8 cellular contexts compared by ENCODE assay signal in the genomic region with DNA sequence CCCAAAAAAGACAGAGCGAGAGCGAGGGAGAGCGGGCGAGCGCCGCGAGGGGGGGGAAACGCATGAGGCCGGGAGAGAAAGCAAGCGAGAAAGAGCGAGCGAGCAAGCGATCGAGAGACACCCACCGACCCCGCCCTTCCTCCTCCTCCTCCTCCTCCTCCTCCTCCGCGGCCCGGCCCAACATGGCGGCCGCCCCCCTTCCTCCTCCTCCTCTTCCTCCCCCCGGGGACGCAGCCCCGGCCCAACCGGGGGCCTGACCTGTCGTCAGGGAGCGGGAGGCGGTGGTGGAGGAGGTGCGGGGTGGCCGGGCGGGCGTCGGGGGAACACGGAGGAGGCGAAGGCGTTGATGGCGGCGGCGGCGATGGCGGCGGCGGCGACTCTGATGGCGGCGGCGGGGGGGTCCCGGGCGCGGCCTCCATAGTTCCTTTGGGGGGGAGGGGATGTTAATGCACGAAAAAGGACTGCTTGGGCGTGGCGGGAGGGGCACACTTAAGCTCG. TPM values are rescaled to one million over a fixed set of nuclear protein-coding genes. Genes with fewer than 3 reads are reported as not detected.
DNase-seq lines count a peak whose midpoint lies in the region; ATAC-seq and TF ChIP-seq lines count a peak whose summit lies in the region.

No MANE protein-coding gene starts in this region.

- CTCF ChIA-PET in activated CD8-positive, alpha-beta T cell treated with anti-CD3 and anti-CD28 coated beads, Interleukin-2, amount 10 ng/mL, durations not matched to agents 7 days and 5 days (lab: Charles Lee): interaction anchor here (1.2 to 3.4 kb wide), 6 partner anchors 10 to 135 kb away, joined by 3 to 19 read pairs (median 8); no protein-coding TSS in a partner anchor

- H3K36me3 ChIP-seq in ectodermal cell (ENCODE audit: control insufficient read depth, insufficient read depth, low read length): no peaks in the 10 kb centered on the region

- H3K27ac Mint-ChIP-seq in activated CD8-positive, alpha-beta T cell treated with anti-CD3 and anti-CD28 coated beads, Interleukin-2, amount 10 ng/mL, durations not matched to agents 7 days and 5 days: peak overlapping the region; percentile 100

- no peaks in the 10 kb centered on the region for H3K27me3 ChIP-seq in ectodermal cell (ENCODE audit: control insufficient read depth, insufficient read depth, low read length, poor library complexity, severe bottlenecking)

- POLR2A ChIA-PET in activated CD8-positive, alpha-beta T cell treated with anti-CD3 and anti-CD28 coated beads, Interleukin-2, amount 10 ng/mL, durations not matched to agents 7 days and 5 days (lab: Charles Lee): interaction anchor here (0.7 to 10.3 kb wide), 18 partner anchors 9 to 512 kb away, joined by 3 to 256 read pairs (median 4); partner anchors contain the start of genes SAE1 and SLC1A5

- H3K27me3 Mint-ChIP-seq in activated CD8-positive, alpha-beta T cell treated with anti-CD3 and anti-CD28 coated beads, Interleukin-2, amount 10 ng/mL, durations not matched to agents 7 days and 5 days (ENCODE audit: low read depth): no peaks in the 10 kb centered on the region

- in situ Hi-C loops in GM13976 (cut with MboI; ENCODE audit: low sequenced_read_pairs, unreplicated experiment): no loop called here

- DNase-seq in GM13976 (ENCODE audit: low spot score): peak; percentile 79
- DNase-seq in NCI-H774 (lab: John Stamatoyannopoulos, UW): peak; percentile 43
- peak; percentile 94 for DNase-seq in activated CD8-positive, alpha-beta T cell treated with anti-CD3 and anti-CD28 coated beads, Interleukin-2, amount 10 ng/mL, durations not matched to agents 7 days and 5 days
- DNase-seq in lung microvascular endothelial cell (ENCODE audit: low read depth in 2 of 2): peak; percentile 84 to 89
- peak; percentile 78 to 89 (median 84) for DNase-seq in stimulated activated CD4-positive, alpha-beta T cell treated with anti-CD3 and anti-CD28 coated beads, TNF-alpha, amount 100 ng/mL, for 4 hours (ENCODE audit: low read depth in 3 of 3)

- H3K4me1 ChIP-seq in ectodermal cell (ENCODE audit: control insufficient read depth, insufficient read depth, low read length): peaks cover 21% of the 10 kb centered on the region

- H3K36me3 Mint-ChIP-seq in activated CD8-positive, alpha-beta T cell treated with anti-CD3 and anti-CD28 coated beads, Interleukin-2, amount 10 ng/mL, durations not matched to agents 7 days and 5 days (ENCODE audit: low read depth): peaks cover 48% of the 10 kb centered on the region

- no peak for TF ChIP-seq CTCF in GM13976 (IDR thresholded peaks at IDR 0.05; ENCODE audit: borderline replicate concordance, control extremely low read depth, extremely low read depth, insufficient read depth, missing control alignments)

- ATAC-seq in HG03342 (IDR thresholded peaks at IDR 0.05; ENCODE audit: unreplicated experiment) (peak; percentile 9), HG03469 (IDR thresholded peaks at IDR 0.05; ENCODE audit: unreplicated experiment) (no peak)
- peak; percentile 21 for ATAC-seq in activated CD8-positive, alpha-beta T cell treated with anti-CD3 and anti-CD28 coated beads, Interleukin-2, amount 10 ng/mL, durations not matched to agents 7 days and 5 days

- peak overlapping the region; percentile 98 for H3K27ac ChIP-seq in ectodermal cell (ENCODE audit: insufficient read depth, low read depth, low read length, poor library complexity, severe bottlenecking)

- H3K9me3 Mint-ChIP-seq in activated CD8-positive, alpha-beta T cell treated with anti-CD3 and anti-CD28 coated beads, Interleukin-2, amount 10 ng/mL, durations not matched to agents 7 days and 5 days (ENCODE audit: insufficient read depth): no peaks in the 10 kb centered on the region

- 0% methylated on average over 48 to 54 of the region's 54 CpGs for WGBS in ectodermal cell, 2 experiments

- H3K4me3 Mint-ChIP-seq in activated CD8-positive, alpha-beta T cell treated with anti-CD3 and anti-CD28 coated beads, Interleukin-2, amount 10 ng/mL, durations not matched to agents 7 days and 5 days: peak overlapping the region; percentile 95

- peak overlapping the region; percentile 99 for H3K4me3 ChIP-seq in ectodermal cell (ENCODE audit: insufficient read depth, low read depth, low read length)

- H3K4me1 Mint-ChIP-seq in activated CD8-positive, alpha-beta T cell treated with anti-CD3 and anti-CD28 coated beads, Interleukin-2, amount 10 ng/mL, durations not matched to agents 7 days and 5 days (ENCODE audit: low read depth): peaks cover 39% of the 10 kb centered on the region

- H3K9me3 ChIP-seq in ectodermal cell (ENCODE audit: control insufficient read depth, low read length): no peaks in the 10 kb centered on the region

RNA-seq across cellular contexts. Expression of gene ZC3H4, which starts 1.4 kb away (rescaled TPM):
- total RNA-seq in activated CD8-positive, alpha-beta T cell treated with anti-CD3 and anti-CD28 coated beads, Interleukin-2, amount 10 ng/mL, durations not matched to agents 7 days and 5 days: 100 to 1,000 TPM; 102 TPM
- polyA plus RNA-seq in ectodermal cell (2013, experiment 1 of 4): 37.9 TPM
- 54.9 TPM for polyA plus RNA-seq in ectodermal cell (2013, experiment 2 of 4)
- 24.5 TPM for polyA plus RNA-seq in ectodermal cell (2013, experiment 3 of 4)
- polyA plus RNA-seq in ectodermal cell (2013, experiment 4 of 4): 23.8 TPM
- total RNA-seq in lung microvascular endothelial cell: 7.2 and 9.5 TPM in 2 replicates

RNA-seq across cellular contexts. Expression of gene SAE1, which starts 18.4 kb away (rescaled TPM):
- 100 to 1,000 TPM; 165 to 175 TPM for total RNA-seq in activated CD8-positive, alpha-beta T cell treated with anti-CD3 and anti-CD28 coated beads, Interleukin-2, amount 10 ng/mL, durations not matched to agents 7 days and 5 days
- 289 TPM for polyA plus RNA-seq in ectodermal cell (2013, experiment 1 of 4)
- polyA plus RNA-seq in ectodermal cell (2013, experiment 2 of 4): 274 TPM
- polyA plus RNA-seq in ectodermal cell (2013, experiment 3 of 4): 187 TPM
- polyA plus RNA-seq in ectodermal cell (2013, experiment 4 of 4): 206 TPM
- 96.8 and 131 TPM in 2 replicates for total RNA-seq in lung microvascular endothelial cell

Comparison
In these comparisons a context has a peak if more than half of its experiments do, and no peak if none do; other contexts are left out.
1. DNase-seq: peak in every context shown above with its lines; median percentile 94 in activated CD8-positive, alpha-beta T cell treated with anti-CD3 and anti-CD28 coated beads, Interleukin-2, amount 10 ng/mL, durations not matched to agents 7 days and 5 days; 86 in lung microvascular endothelial cell; 84 in stimulated activated CD4-positive, alpha-beta T cell treated with anti-CD3 and anti-CD28 coated beads, TNF-alpha, amount 100 ng/mL, for 4 hours; 79 in GM13976; 43 in NCI-H774.